In the genomic region with DNA sequence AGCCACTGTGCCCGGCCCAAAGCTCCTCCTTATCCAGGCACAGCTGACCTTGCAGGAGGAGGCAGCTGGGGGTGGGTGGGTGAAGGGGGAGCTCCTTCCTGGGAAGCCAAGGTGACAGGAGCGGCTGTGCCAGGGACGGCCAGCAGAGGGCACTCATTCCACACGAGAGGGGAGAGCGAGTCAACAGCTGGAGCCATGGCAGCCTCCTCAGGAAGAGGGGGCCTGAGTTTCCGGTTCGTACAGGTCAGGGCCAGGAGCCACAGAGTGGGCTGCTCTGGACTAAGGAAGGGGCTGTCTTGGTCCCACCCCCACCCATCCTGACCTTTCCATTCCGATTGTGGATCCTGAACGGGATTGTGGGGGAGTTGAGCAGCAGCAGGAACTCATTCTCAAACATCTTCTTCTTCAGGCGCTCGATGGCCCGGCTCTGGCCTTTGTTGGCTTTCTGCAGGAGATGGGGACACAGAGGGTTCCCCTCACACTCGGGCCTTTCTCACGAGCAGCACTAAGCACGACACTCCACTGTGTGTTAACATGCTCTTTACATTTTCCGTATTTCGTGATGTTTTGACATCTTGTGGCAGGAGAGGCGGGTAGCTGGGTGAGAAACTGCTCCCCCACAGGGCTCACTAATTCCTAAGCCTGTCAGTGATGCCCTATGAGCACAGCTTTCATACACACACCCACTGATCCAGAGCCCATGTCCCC, we compare ENCODE assay signal across 8 cellular contexts.
DNase-seq lines count a peak whose midpoint lies in the region; ATAC-seq and TF ChIP-seq lines count a peak whose summit lies in the region.

No MANE protein-coding gene starts in this region.

- TF ChIP-seq POLR2A in vagina (IDR thresholded peaks at IDR 0.05) = no peak

- ATAC-seq in GM21528 (IDR thresholded peaks at IDR 0.05; ENCODE audit: low FRiP score, unreplicated experiment) (no peak), HG02870 (IDR thresholded peaks at IDR 0.05; ENCODE audit: unreplicated experiment) (no peak)

- peak overlapping the region; percentile 53 for H3K27ac Mint-ChIP-seq in activated CD4-positive, alpha-beta T cell treated with anti-CD3 and anti-CD28 coated beads, Interleukin-2, amount 10 ng/mL, durations not matched to agents 24 days and 14 days
- H3K27ac Mint-ChIP-seq in endothelial cell (ENCODE audit: unreplicated experiment) (no peak overlapping the region), progenitor cell of endocrine pancreas (no peak overlapping the region)

- H3K79me2 ChIP-seq in Loucy (ENCODE audit: insufficient read depth, low read length) = no peaks in the 10 kb centered on the region

- H2AFZ ChIP-seq in Loucy (ENCODE audit: low read length) = no peak overlapping the region

- H3K4me2 ChIP-seq in Loucy (ENCODE audit: low read depth, low read length, poor library complexity, severe bottlenecking) = no peak overlapping the region

- H3K4me1 ChIP-seq in Loucy (ENCODE audit: insufficient read depth, low read length, poor library complexity, severe bottlenecking) = no peaks in the 10 kb centered on the region
- H3K4me1 ChIP-seq in vagina = peaks cover 4% of the 10 kb centered on the region

- H3K27me3 Mint-ChIP-seq in activated CD4-positive, alpha-beta T cell treated with anti-CD3 and anti-CD28 coated beads, Interleukin-2, amount 10 ng/mL, durations not matched to agents 24 days and 14 days = no peaks in the 10 kb centered on the region
- H3K27me3 Mint-ChIP-seq in endothelial cell (ENCODE audit: unreplicated experiment) (peaks cover 8% of the 10 kb centered on the region), progenitor cell of endocrine pancreas (no peaks in the 10 kb centered on the region)

- no peak overlapping the region for H3K27ac ChIP-seq in vagina

- H3K9me3 Mint-ChIP-seq in activated CD4-positive, alpha-beta T cell treated with anti-CD3 and anti-CD28 coated beads, Interleukin-2, amount 10 ng/mL, durations not matched to agents 24 days and 14 days = no peaks in the 10 kb centered on the region
- H3K9me3 Mint-ChIP-seq in endothelial cell (ENCODE audit: unreplicated experiment) = no peaks in the 10 kb centered on the region
- H3K9me3 Mint-ChIP-seq in progenitor cell of endocrine pancreas (ENCODE audit: low read depth) = no peaks in the 10 kb centered on the region

- H3K4me1 Mint-ChIP-seq in activated CD4-positive, alpha-beta T cell treated with anti-CD3 and anti-CD28 coated beads, Interleukin-2, amount 10 ng/mL, durations not matched to agents 24 days and 14 days = no peaks in the 10 kb centered on the region
- H3K4me1 Mint-ChIP-seq in endothelial cell (ENCODE audit: unreplicated experiment) (no peaks in the 10 kb centered on the region), progenitor cell of endocrine pancreas (ENCODE audit: low read depth) (no peaks in the 10 kb centered on the region)

- no peaks in the 10 kb centered on the region for H3F3A ChIP-seq in Loucy (ENCODE audit: low read depth)

- H4K20me1 ChIP-seq in Loucy (ENCODE audit: insufficient read depth, low read length, poor library complexity, severe bottlenecking) = no peaks in the 10 kb centered on the region

- no peak overlapping the region for H3K4me3 Mint-ChIP-seq in activated CD4-positive, alpha-beta T cell treated with anti-CD3 and anti-CD28 coated beads, Interleukin-2, amount 10 ng/mL, durations not matched to agents 24 days and 14 days
- peak overlapping the region; percentile 77 for H3K4me3 Mint-ChIP-seq in endothelial cell (ENCODE audit: unreplicated experiment)
- H3K4me3 Mint-ChIP-seq in progenitor cell of endocrine pancreas (ENCODE audit: low read depth) = no peak overlapping the region

- no peak overlapping the region for H3K9ac ChIP-seq in Loucy (ENCODE audit: low read depth, low read length, poor library complexity, severe bottlenecking)

- H3K4me3 ChIP-seq in Loucy (ENCODE audit: low read length, poor library complexity, severe bottlenecking) = no peak overlapping the region
- H3K4me3 ChIP-seq in vagina = no peak overlapping the region

- H3K36me3 ChIP-seq in Loucy (ENCODE audit: insufficient read depth, low read length) = peaks cover 13% of the 10 kb centered on the region; the same call in 1 of the 2 replicates
- H3K36me3 ChIP-seq in vagina = peaks cover 4 to 65% of the 10 kb centered on the region in 2 donors

- no peaks in the 10 kb centered on the region for H3K9me2 ChIP-seq in Loucy (replicated peaks; ENCODE audit: low read depth, low read length)

- no peaks in the 10 kb centered on the region for H3K27me3 ChIP-seq in Loucy (ENCODE audit: insufficient read depth, low read length, poor library complexity, severe bottlenecking)
- H3K27me3 ChIP-seq in vagina = no peaks in the 10 kb centered on the region

- peaks cover 5% of the 10 kb centered on the region; the same call in 1 of the 2 replicates for H3K9me3 ChIP-seq in Loucy (ENCODE audit: insufficient read depth, low read depth, low read length)
- H3K9me3 ChIP-seq in vagina = no peaks in the 10 kb centered on the region

- DNase-seq in Daoy (ENCODE audit: low read depth) (peak; percentile 84), endothelial cell (ENCODE audit: low spot score) (peak; percentile 58), progenitor cell of endocrine pancreas (ENCODE audit: low spot score, unreplicated experiment) (no peak), vagina (ENCODE audit: extremely low spot score in 2 of 2) (no peak)
- DNase-seq in activated CD4-positive, alpha-beta T cell treated with anti-CD3 and anti-CD28 coated beads, Interleukin-2, amount 10 ng/mL, durations not matched to agents 24 days and 14 days = peak; percentile 86

- H3K36me3 Mint-ChIP-seq in activated CD4-positive, alpha-beta T cell treated with anti-CD3 and anti-CD28 coated beads, Interleukin-2, amount 10 ng/mL, durations not matched to agents 24 days and 14 days (ENCODE audit: low read depth) = peaks cover 37% of the 10 kb centered on the region
- H3K36me3 Mint-ChIP-seq in endothelial cell (ENCODE audit: low read depth, unreplicated experiment) (peaks cover 39% of the 10 kb centered on the region), progenitor cell of endocrine pancreas (ENCODE audit: insufficient read depth) (peaks cover 24% of the 10 kb centered on the region)

- intact Hi-C loops in activated CD4-positive, alpha-beta T cell treated with anti-CD3 and anti-CD28 coated beads, Interleukin-2, amount 10 ng/mL, durations not matched to agents 24 days and 14 days (cut with micrococcal nuclease) = loop anchor here (10.0 kb wide), 1 partner anchor 126 kb away; no protein-coding TSS in a partner anchor
- intact Hi-C loops in vagina (cut with DNase I) = loop anchor here (10.0 kb wide), 1 partner anchor 264 kb away; no protein-coding TSS in a partner anchor

- peak; percentile 47 for TF ChIP-seq CTCF in Loucy (conservative IDR thresholded peaks at IDR 0.05; ENCODE audit: low read length)
- TF ChIP-seq CTCF in endothelial cell (IDR thresholded peaks at IDR 0.05; ENCODE audit: unreplicated experiment) = peak; percentile 27
- peak; percentile 46 for TF ChIP-seq CTCF in progenitor cell of endocrine pancreas (IDR thresholded peaks at IDR 0.05; ENCODE audit: unreplicated experiment)
- TF ChIP-seq CTCF in vagina (IDR thresholded peaks at IDR 0.05) = peak in 1 of 3 experiments; percentile 29

Comparison
In these comparisons a context has a peak if more than half of its experiments do, and no peak if none do; other contexts are left out.
1. DNase-seq: peak in Daoy (single experiment), activated CD4-positive, alpha-beta T cell treated with anti-CD3 and anti-CD28 coated beads, Interleukin-2, amount 10 ng/mL, durations not matched to agents 24 days and 14 days (single experiment) and endothelial cell (single experiment); none in progenitor cell of endocrine pancreas (single experiment) and vagina (0 of 2).